In the genomic region with DNA sequence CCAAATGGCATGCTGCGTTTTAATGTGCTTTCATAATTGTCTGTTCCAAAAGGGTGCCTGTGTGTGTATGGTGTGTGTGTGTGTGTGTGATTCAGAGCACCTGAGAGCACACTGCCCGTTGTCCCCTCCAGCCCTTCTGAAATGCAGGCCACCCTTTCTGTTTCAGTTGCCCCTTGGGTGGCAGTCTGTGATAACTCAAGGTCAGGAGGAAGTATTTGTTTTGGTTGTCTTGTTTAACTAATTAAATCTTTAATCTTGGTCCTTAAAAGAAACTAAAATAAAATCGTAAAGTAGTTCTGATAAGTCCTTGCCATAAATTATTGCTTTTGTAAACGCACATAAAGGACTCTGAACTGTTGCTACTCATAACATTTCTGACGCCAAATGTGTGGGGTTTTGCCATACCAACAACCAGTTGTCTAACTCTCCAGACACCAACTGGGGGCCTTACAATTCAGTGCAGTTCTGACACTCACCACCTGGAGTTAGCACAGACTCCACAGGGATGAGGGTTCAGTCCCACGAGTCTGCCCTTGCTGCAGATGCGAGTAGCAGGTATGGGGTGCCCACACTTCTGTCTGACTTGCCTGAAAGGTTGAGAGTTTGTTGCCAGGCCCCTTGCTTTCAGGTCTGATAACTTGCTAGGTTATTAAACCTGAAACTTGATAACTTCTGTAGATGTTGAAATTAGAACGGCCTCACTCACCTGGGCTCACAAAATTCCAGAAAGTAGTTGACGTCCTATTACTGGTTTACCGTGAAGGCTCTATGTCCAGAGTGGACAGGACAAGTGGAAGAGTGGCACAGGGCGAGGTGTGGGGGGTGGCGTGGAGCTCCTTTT, we compare ENCODE assay signal across 12 cellular contexts.
DNase-seq lines count a peak whose midpoint lies in the region; ATAC-seq, FAIRE-seq and TF ChIP-seq lines count a peak whose summit lies in the region.
"Had no signal": no experiment of that assay in that cellular context is flagged by ENCODE, and none has a peak within 500 bp of the region (broad histone marks: within the 10 kb centered on the region; RNA-seq: fewer than 3 reads in every experiment).

No MANE protein-coding gene starts in this region.

- intact Hi-C loops in CD14-positive monocyte (cut with micrococcal nuclease): no loop called here
- intact Hi-C loops in GM12878 (cut with micrococcal nuclease; ENCODE audit: unreplicated experiment): no loop called here

- no peak overlapping the region for H3K27ac Mint-ChIP-seq in CD14-positive monocyte
- H3K27ac Mint-ChIP-seq in HFFc6: no peak overlapping the region
- H3K27ac Mint-ChIP-seq in mesothelial cell of epicardium: no peak overlapping the region
- no peak overlapping the region for H3K27ac Mint-ChIP-seq in stimulated activated memory B cell treated with anti-CD40 and anti-IgM and Interleukin-4, amounts not matched to agents 10 μg/mL and 1 μg/mL and 100 μg/mL, for 72 hours
- H3K27ac Mint-ChIP-seq: activated T-cell treated with anti-CD3 and anti-CD28 coated beads, Interleukin-2, amount 50 U/mL, for 24 hours had no signal

- TF ChIP-seq RAD21 in GM12878 (IDR thresholded peaks at IDR 0.05; ENCODE audit: insufficient read depth, low read depth, low read length): no peak

- no peaks in the 10 kb centered on the region for H3K36me3 Mint-ChIP-seq in CD14-positive monocyte
- H3K36me3 Mint-ChIP-seq in HFFc6 (ENCODE audit: low read depth): no peaks in the 10 kb centered on the region; the same call in 1 of the 2 replicates
- H3K36me3 Mint-ChIP-seq in mesothelial cell of epicardium: no peaks in the 10 kb centered on the region
- H3K36me3 Mint-ChIP-seq in stimulated activated memory B cell treated with anti-CD40 and anti-IgM and Interleukin-4, amounts not matched to agents 10 μg/mL and 1 μg/mL and 100 μg/mL, for 72 hours: no peaks in the 10 kb centered on the region

- ATAC-seq in GM12878 (peak; percentile 66), HG02642 (IDR thresholded peaks at IDR 0.05; ENCODE audit: poor library complexity, unreplicated experiment) (no peak), GM18867 (IDR thresholded peaks at IDR 0.05; ENCODE audit: unreplicated experiment) (no peak)
- ATAC-seq in stimulated activated memory B cell treated with anti-CD40 and anti-IgM and Interleukin-4, amounts not matched to agents 10 μg/mL and 1 μg/mL and 100 μg/mL, for 72 hours: no peak

- no peak for TF ChIP-seq POLR2A in GM12878 (IDR thresholded peaks at IDR 0.05; ENCODE audit: low read depth, low read length)

- POLR2A ChIA-PET in GM12878 (lab: Charles Lee): interaction anchor here (0.6 kb wide), 1 partner anchor 252 kb away, joined by 7 read pairs; no protein-coding TSS in a partner anchor

- H3K9me3 Mint-ChIP-seq in CD14-positive monocyte (peaks cover 0 to 6% (median 1%) of the 10 kb centered on the region in 7 donors), HFFc6 (no peaks in the 10 kb centered on the region), mesothelial cell of epicardium (no peaks in the 10 kb centered on the region)
- H3K9me3 Mint-ChIP-seq in stimulated activated memory B cell treated with anti-CD40 and anti-IgM and Interleukin-4, amounts not matched to agents 10 μg/mL and 1 μg/mL and 100 μg/mL, for 72 hours: no peaks in the 10 kb centered on the region
- H3K9me3 Mint-ChIP-seq: activated T-cell treated with anti-CD3 and anti-CD28 coated beads, Interleukin-2, amount 50 U/mL, for 24 hours had no signal

- no peak for FAIRE-seq in GM12878 (lab: Jason Lieb, UNC)
- FAIRE-seq: GM12891 had no signal

- CTCF ChIA-PET in GM12878 (lab: Yijun Ruan, JAX): no interaction called here

- H3K4me3 ChIP-seq in GM12878: no peak overlapping the region
- H3K4me3 ChIP-seq: ovary had no signal

- no peak overlapping the region for H2AFZ ChIP-seq in GM12878 (ENCODE audit: control insufficient read depth, low read depth, low read length)

- no peaks in the 10 kb centered on the region for H3K79me2 ChIP-seq in GM12878 (ENCODE audit: control insufficient read depth, insufficient read depth, low read length)

- H3K27me3 Mint-ChIP-seq in CD14-positive monocyte (ENCODE audit: low read depth in 3 of 3): peaks cover 0 to 5% (median 2%) of the 10 kb centered on the region in 3 donors
- H3K27me3 Mint-ChIP-seq in HFFc6 (ENCODE audit: insufficient read depth): no peaks in the 10 kb centered on the region; the same call in 1 of the 2 replicates
- H3K27me3 Mint-ChIP-seq in mesothelial cell of epicardium (ENCODE audit: low read depth): no peaks in the 10 kb centered on the region
- H3K27me3 Mint-ChIP-seq in stimulated activated memory B cell treated with anti-CD40 and anti-IgM and Interleukin-4, amounts not matched to agents 10 μg/mL and 1 μg/mL and 100 μg/mL, for 72 hours: no peaks in the 10 kb centered on the region
- H3K27me3 Mint-ChIP-seq: activated T-cell treated with anti-CD3 and anti-CD28 coated beads, Interleukin-2, amount 50 U/mL, for 24 hours had no signal

- TF ChIP-seq CTCF in CD14-positive monocyte (IDR thresholded peaks at IDR 0.05) (peak; percentile 1), HFFc6 (IDR thresholded peaks at IDR 0.05) (peak; percentile 45), GM12878 (IDR thresholded peaks at IDR 0.05 in 2 of 3, conservative IDR thresholded peaks at IDR 0.05 in 1 of 3; ENCODE audit: control insufficient read depth in 2 of 3, extremely low read depth in 1 of 3, insufficient read depth in 1 of 3, low read depth in 3 of 3, low read length in 3 of 3) (0 out of 6 replicates have a peak, but pooled peaks of 1 of the 3 experiments have one; percentile 16), mesothelial cell of epicardium (IDR thresholded peaks at IDR 0.05; ENCODE audit: unreplicated experiment) (peak; percentile 41)

- in situ Hi-C loops in GM12878 (cut with MboI): no loop called here

- no peaks in the 10 kb centered on the region for H3K4me1 ChIP-seq in GM12878 (ENCODE audit: control insufficient read depth, insufficient read depth, low read length)

- no peaks in the 10 kb centered on the region for H3K27me3 ChIP-seq in GM12878 (replicated peaks in 1 of 2; ENCODE audit: control insufficient read depth in 2 of 2, insufficient read depth in 2 of 2, low read length in 1 of 2)
- H3K27me3 ChIP-seq: ovary had no signal

- H3K4me1 Mint-ChIP-seq in CD14-positive monocyte (peaks cover 26% of the 10 kb centered on the region), HFFc6 (ENCODE audit: low read depth) (peaks cover 61% of the 10 kb centered on the region), mesothelial cell of epicardium (peaks cover 39% of the 10 kb centered on the region)
- H3K4me1 Mint-ChIP-seq in stimulated activated memory B cell treated with anti-CD40 and anti-IgM and Interleukin-4, amounts not matched to agents 10 μg/mL and 1 μg/mL and 100 μg/mL, for 72 hours: peaks cover 8% of the 10 kb centered on the region

- no peaks in the 10 kb centered on the region for H3K9me3 ChIP-seq in GM12878 (replicated peaks; ENCODE audit: control insufficient read depth, insufficient read depth, low read length)
- H3K9me3 ChIP-seq: ovary had no signal

- BruUV-seq in GM12878 (replicated peaks; lab: Mats Ljungman, UMichigan): no TSS peak

- H3K9ac ChIP-seq in GM12878 (ENCODE audit: control insufficient read depth, insufficient read depth, low read length): no peak overlapping the region

- WGBS in GM12878 (ENCODE audit: insufficient coverage, insufficient replicate concordance, low lambda C conversion rate, missing lambda C conversion rate): 28% methylated on average over 12 of the region's 12 CpGs

- RAD21 ChIA-PET in GM12878 (lab: Charles Lee; ENCODE audit: unreplicated experiment): no interaction called here

- H4K20me1 ChIP-seq in GM12878 (ENCODE audit: control insufficient read depth, insufficient read depth): no peaks in the 10 kb centered on the region

- DNase-seq in CD14-positive monocyte (ENCODE audit: low spot score) (no peak), HFFc6 (no peak), GM12878 (ENCODE audit: low read depth, low spot score) (no peak), mesothelial cell of epicardium (ENCODE audit: low spot score in 2 of 2, unreplicated experiment in 2 of 2) (no peak)
- DNase-seq in activated CD4-positive, CD25-positive, alpha-beta regulatory T cell (lab: John Stamatoyannopoulos, UW): no peak
- DNase-seq: activated T-cell treated with anti-CD3 and anti-CD28 coated beads, Interleukin-2, amount 50 U/mL, for 24 hours; NCI-H1930; ovary had no signal

- no peak overlapping the region for H3K27ac ChIP-seq in GM12878 (ENCODE audit: control insufficient read depth, insufficient read depth)
- H3K27ac ChIP-seq: ovary had no signal

- TF ChIP-seq EP300 in GM12878 (IDR thresholded peaks at IDR 0.05; ENCODE audit: borderline replicate concordance in 1 of 2, control insufficient read depth in 1 of 2, low read depth in 2 of 2, low read length in 2 of 2): no peak

- H3K36me3 ChIP-seq in GM12878 (ENCODE audit: control insufficient read depth in 2 of 2, insufficient read depth in 2 of 2, low read length in 1 of 2): no peaks in the 10 kb centered on the region
- H3K36me3 ChIP-seq: ovary had no signal

- SMC1A ChIA-PET in GM12878 (lab: Charles Lee; ENCODE audit: uncharacterized antibody, unreplicated experiment): interaction anchor here (1.4 kb wide), 1 partner anchor 14 kb away, joined by 3 read pairs; no protein-coding TSS in a partner anchor

- H3K4me3 Mint-ChIP-seq in CD14-positive monocyte (no peak overlapping the region), HFFc6 (no peak overlapping the region), mesothelial cell of epicardium (no peak overlapping the region)
- no peak overlapping the region for H3K4me3 Mint-ChIP-seq in stimulated activated memory B cell treated with anti-CD40 and anti-IgM and Interleukin-4, amounts not matched to agents 10 μg/mL and 1 μg/mL and 100 μg/mL, for 72 hours
- H3K4me3 Mint-ChIP-seq: activated T-cell treated with anti-CD3 and anti-CD28 coated beads, Interleukin-2, amount 50 U/mL, for 24 hours had no signal

- no peak overlapping the region for H3K4me2 ChIP-seq in GM12878 (ENCODE audit: control insufficient read depth, insufficient read depth)

TF ChIP-seq in GM12878, 131 proteins besides CTCF, POLR2A, EP300 and RAD21 (continues in another document):
- no peak for TF ChIP-seq NFIC (IDR thresholded peaks at IDR 0.05; ENCODE audit: low read depth, low read length)
- TF ChIP-seq JUNB (IDR thresholded peaks at IDR 0.05): no peak
- TF ChIP-seq HSF1 (IDR thresholded peaks at IDR 0.05; ENCODE audit: low read depth, low read length): no peak
- no peak for TF ChIP-seq CEBPB (IDR thresholded peaks at IDR 0.05; ENCODE audit: borderline replicate concordance in 1 of 2, low read depth in 2 of 2, low read length in 2 of 2)
